17 cellular contexts compared by ENCODE assay signal in the genomic region with DNA sequence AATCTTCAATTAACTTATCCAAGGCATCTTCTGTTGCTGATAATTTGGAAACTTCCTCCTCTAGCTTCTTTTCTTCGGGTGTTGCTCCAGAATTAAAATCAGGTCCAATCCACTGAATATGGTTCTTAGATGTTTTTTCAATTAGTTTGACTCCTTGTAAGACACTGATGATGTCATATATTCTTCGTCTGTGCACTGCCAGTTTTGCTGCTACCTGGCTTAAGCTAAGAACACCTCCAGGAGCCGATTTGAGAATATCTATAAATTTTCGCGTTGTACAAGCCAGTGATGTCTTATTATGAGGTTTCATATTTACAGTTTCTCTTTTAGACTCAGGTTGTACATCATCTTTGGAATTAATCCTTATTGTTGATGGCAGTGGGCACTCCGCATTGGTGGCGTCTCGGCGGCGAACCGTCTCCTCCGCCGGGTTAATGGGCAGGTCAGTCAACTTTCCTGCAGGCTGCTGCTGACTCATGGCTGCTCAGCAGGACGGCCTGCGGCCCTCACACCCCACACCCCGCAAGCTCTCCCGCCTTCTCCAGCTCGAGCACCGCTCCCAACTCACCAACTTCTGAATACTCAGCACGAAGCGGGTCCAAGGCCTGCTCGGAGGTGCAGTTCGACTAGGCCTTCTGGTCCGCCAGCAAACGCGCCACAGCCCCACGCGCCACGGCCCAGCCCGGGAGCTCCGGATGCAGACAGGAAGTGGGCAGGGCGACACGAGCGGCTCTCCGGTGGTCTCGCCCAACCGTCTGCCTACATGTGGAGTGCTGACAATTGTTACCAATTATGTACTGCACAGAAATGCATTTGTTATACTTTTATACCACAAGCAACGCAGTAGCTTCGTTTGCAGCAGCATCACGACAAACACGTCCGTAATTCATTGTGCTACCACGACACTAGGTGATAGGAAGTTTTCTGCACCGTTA.
"Had no signal": no experiment of that assay in that cellular context is flagged by ENCODE, and none has a peak within 500 bp of the region (broad histone marks: within the 10 kb centered on the region; RNA-seq: fewer than 3 reads in every experiment).

No MANE protein-coding gene starts in this region.

- H3K4me3 ChIP-seq: pancreas, tibial artery had no signal

- H3K36me3 ChIP-seq: pancreas, tibial artery, WERI-Rb-1 had no signal

- DNase-seq: activated CD4-positive, alpha-beta T cell treated with anti-CD3 and anti-CD28 coated beads for 36 hours; activated CD8-positive, alpha-beta T cell treated with anti-CD3 and anti-CD28 coated beads for 36 hours; activated gamma-delta T cell treated with Interleukin-2 at 50 U/mL for 16 hours; activated naive CD8-positive, alpha-beta T cell treated with anti-CD3 and anti-CD28 coated beads for 36 hours; activated T-cell treated with anti-CD3 and anti-CD28 coated beads, Interleukin-2, amount 50 U/mL, for 4 hours; effector memory CD4-positive, alpha-beta T cell; foreskin keratinocyte; glutamatergic neuron; hypothalamus; naive B cell; stimulated activated CD4-positive, alpha-beta T cell treated with anti-CD3 and anti-CD28 coated beads, Interleukin-12 subunit alpha, Interleukin-12 subunit beta, amount 100 ng/mL, for 4 hours; stimulated activated CD4-positive, alpha-beta T cell treated with anti-CD3 and anti-CD28 coated beads, Interleukin-2, amount 100 ng/mL, for 24 hours; T1000; tibial artery; WERI-Rb-1 had no signal

- H3K27ac ChIP-seq: foreskin keratinocyte, pancreas, tibial artery, WERI-Rb-1 had no signal

- ATAC-seq: activated CD4-positive, alpha-beta T cell treated with anti-CD3 and anti-CD28 coated beads for 36 hours; activated CD8-positive, alpha-beta T cell treated with anti-CD3 and anti-CD28 coated beads for 36 hours; activated T-cell treated with anti-CD3 and anti-CD28 coated beads, Interleukin-2, amount 50 U/mL, for 4 hours; foreskin keratinocyte; left lobe of liver; pancreas had no signal

- H3K4me1 ChIP-seq: foreskin keratinocyte, pancreas, tibial artery had no signal

- H3K27me3 Mint-ChIP-seq: activated CD4-positive, alpha-beta T cell treated with anti-CD3 and anti-CD28 coated beads for 36 hours; activated CD8-positive, alpha-beta T cell treated with anti-CD3 and anti-CD28 coated beads for 36 hours; activated naive CD8-positive, alpha-beta T cell treated with anti-CD3 and anti-CD28 coated beads for 36 hours; naive B cell had no signal

- H3K36me3 Mint-ChIP-seq: activated naive CD8-positive, alpha-beta T cell treated with anti-CD3 and anti-CD28 coated beads for 36 hours; naive B cell had no signal

- H3K4me3 Mint-ChIP-seq: activated CD4-positive, alpha-beta T cell treated with anti-CD3 and anti-CD28 coated beads for 36 hours; activated CD8-positive, alpha-beta T cell treated with anti-CD3 and anti-CD28 coated beads for 36 hours; activated naive CD8-positive, alpha-beta T cell treated with anti-CD3 and anti-CD28 coated beads for 36 hours; activated T-cell treated with anti-CD3 and anti-CD28 coated beads, Interleukin-2, amount 50 U/mL, for 4 hours; naive B cell had no signal

- H3K9me3 Mint-ChIP-seq: activated CD8-positive, alpha-beta T cell treated with anti-CD3 and anti-CD28 coated beads for 36 hours; activated naive CD8-positive, alpha-beta T cell treated with anti-CD3 and anti-CD28 coated beads for 36 hours; activated T-cell treated with anti-CD3 and anti-CD28 coated beads, Interleukin-2, amount 50 U/mL, for 4 hours; naive B cell had no signal

- H3K4me1 Mint-ChIP-seq: activated CD4-positive, alpha-beta T cell treated with anti-CD3 and anti-CD28 coated beads for 36 hours; activated naive CD8-positive, alpha-beta T cell treated with anti-CD3 and anti-CD28 coated beads for 36 hours; naive B cell had no signal

- H3K27ac Mint-ChIP-seq: activated CD4-positive, alpha-beta T cell treated with anti-CD3 and anti-CD28 coated beads for 36 hours; activated CD8-positive, alpha-beta T cell treated with anti-CD3 and anti-CD28 coated beads for 36 hours; activated naive CD8-positive, alpha-beta T cell treated with anti-CD3 and anti-CD28 coated beads for 36 hours; naive B cell had no signal

- H3K9me3 ChIP-seq: pancreas, tibial artery had no signal
